ENCODE assay signal across 1 cellular context in the genomic region with DNA sequence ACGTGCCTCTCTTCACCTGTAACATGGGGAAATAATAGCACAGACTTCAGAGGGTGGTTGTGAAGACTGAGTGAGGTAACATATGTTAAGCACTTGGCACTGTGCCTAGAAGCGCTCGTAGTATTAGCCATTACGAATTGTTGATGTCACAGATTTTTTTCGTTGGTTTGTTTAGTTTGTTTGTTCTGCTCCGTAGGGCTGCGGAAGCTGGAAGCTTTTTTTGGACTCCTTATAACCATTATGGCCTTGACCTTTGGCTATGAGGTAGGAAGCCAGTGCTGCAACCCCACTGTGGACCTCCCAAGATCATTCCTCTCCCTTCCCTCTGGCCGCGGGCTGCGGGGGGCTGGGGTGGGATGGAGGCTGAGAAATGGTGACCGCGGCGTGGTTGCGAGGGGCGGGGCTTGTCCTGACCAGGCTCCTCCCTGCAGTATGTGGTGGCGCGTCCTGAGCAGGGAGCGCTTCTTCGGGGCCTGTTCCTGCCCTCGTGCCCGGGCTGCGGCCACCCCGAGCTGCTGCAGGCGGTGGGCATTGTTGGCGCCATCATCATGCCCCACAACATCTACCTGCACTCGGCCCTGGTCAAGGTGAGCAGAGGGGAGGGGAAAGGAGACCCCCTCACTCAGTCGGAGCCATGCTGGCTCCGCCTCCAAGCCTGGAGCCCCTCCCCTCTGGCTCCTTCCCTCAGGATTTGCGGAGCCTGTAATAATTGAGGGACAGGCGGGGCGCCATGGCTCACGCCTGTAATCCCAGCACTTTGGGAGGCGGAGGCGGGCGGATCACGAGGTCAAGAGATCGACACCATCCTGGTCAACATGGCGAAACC.
TF ChIP-seq lines count a peak whose summit lies in the region.

No MANE protein-coding gene starts in this region.

TF ChIP-seq in HepG2, 621 proteins besides CTCF, POLR2A, EP300 and RAD21 (continued from another document and continues in another):
- TF ChIP-seq, protein P1, sequence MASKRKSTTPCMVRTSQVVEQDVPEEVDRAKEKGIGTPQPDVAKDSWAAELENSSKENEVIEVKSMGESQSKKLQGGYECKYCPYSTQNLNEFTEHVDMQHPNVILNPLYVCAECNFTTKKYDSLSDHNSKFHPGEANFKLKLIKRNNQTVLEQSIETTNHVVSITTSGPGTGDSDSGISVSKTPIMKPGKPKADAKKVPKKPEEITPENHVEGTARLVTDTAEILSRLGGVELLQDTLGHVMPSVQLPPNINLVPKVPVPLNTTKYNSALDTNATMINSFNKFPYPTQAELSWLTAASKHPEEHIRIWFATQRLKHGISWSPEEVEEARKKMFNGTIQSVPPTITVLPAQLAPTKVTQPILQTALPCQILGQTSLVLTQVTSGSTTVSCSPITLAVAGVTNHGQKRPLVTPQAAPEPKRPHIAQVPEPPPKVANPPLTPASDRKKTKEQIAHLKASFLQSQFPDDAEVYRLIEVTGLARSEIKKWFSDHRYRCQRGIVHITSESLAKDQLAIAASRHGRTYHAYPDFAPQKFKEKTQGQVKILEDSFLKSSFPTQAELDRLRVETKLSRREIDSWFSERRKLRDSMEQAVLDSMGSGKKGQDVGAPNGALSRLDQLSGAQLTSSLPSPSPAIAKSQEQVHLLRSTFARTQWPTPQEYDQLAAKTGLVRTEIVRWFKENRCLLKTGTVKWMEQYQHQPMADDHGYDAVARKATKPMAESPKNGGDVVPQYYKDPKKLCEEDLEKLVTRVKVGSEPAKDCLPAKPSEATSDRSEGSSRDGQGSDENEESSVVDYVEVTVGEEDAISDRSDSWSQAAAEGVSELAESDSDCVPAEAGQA (IDR thresholded peaks at IDR 0.05; ENCODE audit: low read depth), result peak; percentile 76; the same call in 1 of the 2 replicates
- TF ChIP-seq, protein P1 (CRISPR knock-in tag; IDR thresholded peaks at IDR 0.05; ENCODE audit: borderline replicate concordance), result no peak
- TF ChIP-seq NFRKB (IDR thresholded peaks at IDR 0.05) (no peak), SP5 (CRISPR knock-in tag; IDR thresholded peaks at IDR 0.05; ENCODE audit: borderline replicate concordance, low read depth) (no peak), IRX3 (CRISPR knock-in tag; IDR thresholded peaks at IDR 0.05; ENCODE audit: borderline replicate concordance, low read depth) (no peak), RFXANK (CRISPR knock-in tag; IDR thresholded peaks at IDR 0.05) (no peak), ZNF225 (CRISPR knock-in tag; IDR thresholded peaks at IDR 0.05) (no peak), MAFK (conservative IDR thresholded peaks at IDR 0.05 in 1 of 2, IDR thresholded peaks at IDR 0.05 in 1 of 2; ENCODE audit: low read length in 2 of 2) (no peak), ZNF720 (CRISPR knock-in tag; IDR thresholded peaks at IDR 0.05) (no peak), BRD4 (CRISPR knock-in tag; IDR thresholded peaks at IDR 0.05) (no peak), AHR (CRISPR knock-in tag; IDR thresholded peaks at IDR 0.05) (no peak), ZNF468 (CRISPR knock-in tag; IDR thresholded peaks at IDR 0.05) (no peak), PHF8 (CRISPR knock-in tag; IDR thresholded peaks at IDR 0.05) (no peak), ZNF160 (CRISPR knock-in tag; IDR thresholded peaks at IDR 0.05) (no peak), ZZZ3 (CRISPR knock-in tag; IDR thresholded peaks at IDR 0.05; ENCODE audit: borderline replicate concordance) (no peak), PCBP1 (IDR thresholded peaks at IDR 0.05; ENCODE audit: borderline replicate concordance, low read depth, low read length) (no peak; the same call in 1 of the 2 replicates), AKAP8 (CRISPR knock-in tag; IDR thresholded peaks at IDR 0.05) (no peak), ZNF879 (CRISPR knock-in tag; IDR thresholded peaks at IDR 0.05) (no peak), ELF3 (CRISPR knock-in tag; IDR thresholded peaks at IDR 0.05) (peak; percentile 69), ZFP36L1 (CRISPR knock-in tag; IDR thresholded peaks at IDR 0.05) (no peak), ARHGAP35 (CRISPR knock-in tag; IDR thresholded peaks at IDR 0.05; ENCODE audit: borderline replicate concordance) (no peak), ZFP1 (CRISPR knock-in tag; IDR thresholded peaks at IDR 0.05) (no peak), SMARCC2 (IDR thresholded peaks at IDR 0.05) (no peak)
- TF ChIP-seq, protein P2, sequence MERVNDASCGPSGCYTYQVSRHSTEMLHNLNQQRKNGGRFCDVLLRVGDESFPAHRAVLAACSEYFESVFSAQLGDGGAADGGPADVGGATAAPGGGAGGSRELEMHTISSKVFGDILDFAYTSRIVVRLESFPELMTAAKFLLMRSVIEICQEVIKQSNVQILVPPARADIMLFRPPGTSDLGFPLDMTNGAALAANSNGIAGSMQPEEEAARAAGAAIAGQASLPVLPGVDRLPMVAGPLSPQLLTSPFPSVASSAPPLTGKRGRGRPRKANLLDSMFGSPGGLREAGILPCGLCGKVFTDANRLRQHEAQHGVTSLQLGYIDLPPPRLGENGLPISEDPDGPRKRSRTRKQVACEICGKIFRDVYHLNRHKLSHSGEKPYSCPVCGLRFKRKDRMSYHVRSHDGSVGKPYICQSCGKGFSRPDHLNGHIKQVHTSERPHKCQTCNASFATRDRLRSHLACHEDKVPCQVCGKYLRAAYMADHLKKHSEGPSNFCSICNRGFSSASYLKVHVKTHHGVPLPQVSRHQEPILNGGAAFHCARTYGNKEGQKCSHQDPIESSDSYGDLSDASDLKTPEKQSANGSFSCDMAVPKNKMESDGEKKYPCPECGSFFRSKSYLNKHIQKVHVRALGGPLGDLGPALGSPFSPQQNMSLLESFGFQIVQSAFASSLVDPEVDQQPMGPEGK (CRISPR knock-in tag; IDR thresholded peaks at IDR 0.05), result no peak
- TF ChIP-seq, protein P3, sequence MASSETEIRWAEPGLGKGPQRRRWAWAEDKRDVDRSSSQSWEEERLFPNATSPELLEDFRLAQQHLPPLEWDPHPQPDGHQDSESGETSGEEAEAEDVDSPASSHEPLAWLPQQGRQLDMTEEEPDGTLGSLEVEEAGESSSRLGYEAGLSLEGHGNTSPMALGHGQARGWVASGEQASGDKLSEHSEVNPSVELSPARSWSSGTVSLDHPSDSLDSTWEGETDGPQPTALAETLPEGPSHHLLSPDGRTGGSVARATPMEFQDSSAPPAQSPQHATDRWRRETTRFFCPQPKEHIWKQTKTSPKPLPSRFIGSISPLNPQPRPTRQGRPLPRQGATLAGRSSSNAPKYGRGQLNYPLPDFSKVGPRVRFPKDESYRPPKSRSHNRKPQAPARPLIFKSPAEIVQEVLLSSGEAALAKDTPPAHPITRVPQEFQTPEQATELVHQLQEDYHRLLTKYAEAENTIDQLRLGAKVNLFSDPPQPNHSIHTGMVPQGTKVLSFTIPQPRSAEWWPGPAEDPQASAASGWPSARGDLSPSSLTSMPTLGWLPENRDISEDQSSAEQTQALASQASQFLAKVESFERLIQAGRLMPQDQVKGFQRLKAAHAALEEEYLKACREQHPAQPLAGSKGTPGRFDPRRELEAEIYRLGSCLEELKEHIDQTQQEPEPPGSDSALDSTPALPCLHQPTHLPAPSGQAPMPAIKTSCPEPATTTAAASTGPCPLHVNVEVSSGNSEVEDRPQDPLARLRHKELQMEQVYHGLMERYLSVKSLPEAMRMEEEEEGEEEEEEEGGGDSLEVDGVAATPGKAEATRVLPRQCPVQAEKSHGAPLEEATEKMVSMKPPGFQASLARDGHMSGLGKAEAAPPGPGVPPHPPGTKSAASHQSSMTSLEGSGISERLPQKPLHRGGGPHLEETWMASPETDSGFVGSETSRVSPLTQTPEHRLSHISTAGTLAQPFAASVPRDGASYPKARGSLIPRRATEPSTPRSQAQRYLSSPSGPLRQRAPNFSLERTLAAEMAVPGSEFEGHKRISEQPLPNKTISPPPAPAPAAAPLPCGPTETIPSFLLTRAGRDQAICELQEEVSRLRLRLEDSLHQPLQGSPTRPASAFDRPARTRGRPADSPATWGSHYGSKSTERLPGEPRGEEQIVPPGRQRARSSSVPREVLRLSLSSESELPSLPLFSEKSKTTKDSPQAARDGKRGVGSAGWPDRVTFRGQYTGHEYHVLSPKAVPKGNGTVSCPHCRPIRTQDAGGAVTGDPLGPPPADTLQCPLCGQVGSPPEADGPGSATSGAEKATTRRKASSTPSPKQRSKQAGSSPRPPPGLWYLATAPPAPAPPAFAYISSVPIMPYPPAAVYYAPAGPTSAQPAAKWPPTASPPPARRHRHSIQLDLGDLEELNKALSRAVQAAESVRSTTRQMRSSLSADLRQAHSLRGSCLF (CRISPR knock-in tag; IDR thresholded peaks at IDR 0.05; ENCODE audit: borderline replicate concordance), result no peak
- TF ChIP-seq, protein P4, sequence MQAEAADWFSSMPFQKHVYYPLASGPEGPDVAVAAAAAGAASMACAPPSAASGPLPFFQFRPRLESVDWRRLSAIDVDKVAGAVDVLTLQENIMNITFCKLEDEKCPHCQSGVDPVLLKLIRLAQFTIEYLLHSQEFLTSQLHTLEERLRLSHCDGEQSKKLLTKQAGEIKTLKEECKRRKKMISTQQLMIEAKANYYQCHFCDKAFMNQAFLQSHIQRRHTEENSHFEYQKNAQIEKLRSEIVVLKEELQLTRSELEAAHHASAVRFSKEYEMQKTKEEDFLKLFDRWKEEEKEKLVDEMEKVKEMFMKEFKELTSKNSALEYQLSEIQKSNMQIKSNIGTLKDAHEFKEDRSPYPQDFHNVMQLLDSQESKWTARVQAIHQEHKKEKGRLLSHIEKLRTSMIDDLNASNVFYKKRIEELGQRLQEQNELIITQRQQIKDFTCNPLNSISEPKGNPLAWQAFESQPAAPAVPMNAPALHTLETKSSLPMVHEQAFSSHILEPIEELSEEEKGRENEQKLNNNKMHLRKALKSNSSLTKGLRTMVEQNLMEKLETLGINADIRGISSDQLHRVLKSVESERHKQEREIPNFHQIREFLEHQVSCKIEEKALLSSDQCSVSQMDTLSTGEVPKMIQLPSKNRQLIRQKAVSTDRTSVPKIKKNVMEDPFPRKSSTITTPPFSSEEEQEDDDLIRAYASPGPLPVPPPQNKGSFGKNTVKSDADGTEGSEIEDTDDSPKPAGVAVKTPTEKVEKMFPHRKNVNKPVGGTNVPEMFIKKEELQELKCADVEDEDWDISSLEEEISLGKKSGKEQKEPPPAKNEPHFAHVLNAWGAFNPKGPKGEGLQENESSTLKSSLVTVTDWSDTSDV (CRISPR knock-in tag; IDR thresholded peaks at IDR 0.05), result 0 out of 2 replicates have a peak, but pooled peaks have one; percentile 30
- TF ChIP-seq, protein P5, sequence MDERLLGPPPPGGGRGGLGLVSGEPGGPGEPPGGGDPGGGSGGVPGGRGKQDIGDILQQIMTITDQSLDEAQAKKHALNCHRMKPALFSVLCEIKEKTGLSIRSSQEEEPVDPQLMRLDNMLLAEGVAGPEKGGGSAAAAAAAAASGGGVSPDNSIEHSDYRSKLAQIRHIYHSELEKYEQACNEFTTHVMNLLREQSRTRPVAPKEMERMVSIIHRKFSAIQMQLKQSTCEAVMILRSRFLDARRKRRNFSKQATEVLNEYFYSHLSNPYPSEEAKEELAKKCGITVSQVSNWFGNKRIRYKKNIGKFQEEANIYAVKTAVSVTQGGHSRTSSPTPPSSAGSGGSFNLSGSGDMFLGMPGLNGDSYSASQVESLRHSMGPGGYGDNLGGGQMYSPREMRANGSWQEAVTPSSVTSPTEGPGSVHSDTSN (CRISPR knock-in tag; IDR thresholded peaks at IDR 0.05), result no peak
- TF ChIP-seq, protein P6, sequence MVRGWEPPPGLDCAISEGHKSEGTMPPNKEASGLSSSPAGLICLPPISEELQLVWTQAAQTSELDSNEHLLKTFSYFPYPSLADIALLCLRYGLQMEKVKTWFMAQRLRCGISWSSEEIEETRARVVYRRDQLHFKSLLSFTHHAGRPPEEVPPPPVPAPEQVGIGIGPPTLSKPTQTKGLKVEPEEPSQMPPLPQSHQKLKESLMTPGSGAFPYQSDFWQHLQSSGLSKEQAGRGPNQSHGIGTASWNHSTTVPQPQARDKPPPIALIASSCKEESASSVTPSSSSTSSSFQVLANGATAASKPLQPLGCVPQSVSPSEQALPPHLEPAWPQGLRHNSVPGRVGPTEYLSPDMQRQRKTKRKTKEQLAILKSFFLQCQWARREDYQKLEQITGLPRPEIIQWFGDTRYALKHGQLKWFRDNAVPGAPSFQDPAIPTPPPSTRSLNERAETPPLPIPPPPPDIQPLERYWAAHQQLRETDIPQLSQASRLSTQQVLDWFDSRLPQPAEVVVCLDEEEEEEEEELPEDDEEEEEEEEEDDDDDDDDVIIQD (CRISPR knock-in tag; IDR thresholded peaks at IDR 0.05; ENCODE audit: low read depth), result peak; percentile 100; the same call in 1 of the 2 replicates
- TF ChIP-seq, protein P7, sequence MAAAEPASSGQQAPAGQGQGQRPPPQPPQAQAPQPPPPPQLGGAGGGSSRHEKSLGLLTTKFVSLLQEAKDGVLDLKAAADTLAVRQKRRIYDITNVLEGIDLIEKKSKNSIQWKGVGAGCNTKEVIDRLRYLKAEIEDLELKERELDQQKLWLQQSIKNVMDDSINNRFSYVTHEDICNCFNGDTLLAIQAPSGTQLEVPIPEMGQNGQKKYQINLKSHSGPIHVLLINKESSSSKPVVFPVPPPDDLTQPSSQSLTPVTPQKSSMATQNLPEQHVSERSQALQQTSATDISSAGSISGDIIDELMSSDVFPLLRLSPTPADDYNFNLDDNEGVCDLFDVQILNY (CRISPR knock-in tag; conservative IDR thresholded peaks at IDR 0.05), result no peak
